ENCODE assay signal across 6 cellular contexts in genomic region chr9:137606005-137606601, GRCh38. TPM values are rescaled to one million over a fixed set of nuclear protein-coding genes. Genes with fewer than 3 reads are reported as not detected.
DNase-seq lines count a peak whose midpoint lies in the region; ATAC-seq lines count a peak whose summit lies in the region.

No MANE protein-coding gene starts in this region.

- no peaks in the 10 kb centered on the region for H3K36me3 ChIP-seq in ES-I3 (ENCODE audit: insufficient read depth, low read length)

- H3K4me1 ChIP-seq in ES-I3 (ENCODE audit: insufficient read depth, low read length), result no peaks in the 10 kb centered on the region; the same call in 1 of the 2 replicates
- peaks cover 54% of the 10 kb centered on the region for H3K4me1 ChIP-seq in mononuclear cell (ENCODE audit: insufficient read depth, low read length)

- no peak for DNase-seq in germinal center (ENCODE audit: low spot score)
- DNase-seq in cerebellar nuclear complex (lab: John Stamatoyannopoulos, UW), result no peak

- H3K27ac Mint-ChIP-seq in activated naive CD8-positive, alpha-beta T cell, result peak overlapping the region; percentile 41

- peak overlapping the region; percentile 85 for H3K4me3 Mint-ChIP-seq in activated naive CD8-positive, alpha-beta T cell

- peak overlapping the region; percentile 71 for H3K4me3 ChIP-seq in mononuclear cell (ENCODE audit: low read length)

- no peaks in the 10 kb centered on the region for H3K36me3 Mint-ChIP-seq in activated naive CD8-positive, alpha-beta T cell

- H3K4me1 Mint-ChIP-seq in activated naive CD8-positive, alpha-beta T cell (ENCODE audit: low read depth), result peaks cover 18% of the 10 kb centered on the region

- H3K9me3 ChIP-seq in ES-I3 (ENCODE audit: control insufficient read depth, insufficient read depth, low read length) (no peaks in the 10 kb centered on the region), mononuclear cell (ENCODE audit: low read depth, low read length) (no peaks in the 10 kb centered on the region)

- H3K27me3 ChIP-seq in mononuclear cell (ENCODE audit: insufficient read depth, low read length), result no peaks in the 10 kb centered on the region

- peak; percentile 34 for ATAC-seq in HG02943 (IDR thresholded peaks at IDR 0.05; ENCODE audit: low read depth, unreplicated experiment)

- peak overlapping the region; percentile 81 for H3K9ac ChIP-seq in ES-I3 (ENCODE audit: low read depth, low read length)

- H3K9me3 Mint-ChIP-seq in activated naive CD8-positive, alpha-beta T cell (ENCODE audit: low read depth), result no peaks in the 10 kb centered on the region

- H3K27me3 Mint-ChIP-seq in activated naive CD8-positive, alpha-beta T cell, result no peaks in the 10 kb centered on the region

RNA-seq across cellular contexts. Expression of gene ARRDC1, which starts 0.6 kb away (rescaled TPM):
- total RNA-seq in mononuclear cell, result 28.7 TPM

RNA-seq across cellular contexts. Expression of gene EHMT1, which starts 12.7 kb away (rescaled TPM):
- total RNA-seq in mononuclear cell, result 56.6 TPM

RNA-seq across cellular contexts. Expression of gene ZMYND19, which starts 15.8 kb away (rescaled TPM):
- total RNA-seq in mononuclear cell, result 1.4 TPM

RNA-seq across cellular contexts. Expression of gene DPH7, which starts 27.4 kb away (rescaled TPM):
- total RNA-seq in mononuclear cell, result 17.6 TPM

RNA-seq across cellular contexts. Expression of gene MRPL41, which starts 54.4 kb away (rescaled TPM):
- 15.6 TPM for total RNA-seq in mononuclear cell
